33 cellular contexts compared by ENCODE assay signal in genomic region chr9:127693697-127694096, GRCh38. TPM values are rescaled to one million over a fixed set of nuclear protein-coding genes. Genes with fewer than 3 reads are reported as not detected.
"Had no signal": no experiment of that assay in that cellular context is flagged by ENCODE, and none has a peak within 500 bp of the region (broad histone marks: within the 10 kb centered on the region; RNA-seq: fewer than 3 reads in every experiment).

No MANE protein-coding gene starts in this region.

- H3K4me3 ChIP-seq: colonic mucosa, esophagus muscularis mucosa, gastrocnemius medialis, heart right ventricle, hepatocyte had no signal

- H3K27me3 ChIP-seq: colonic mucosa, esophagus muscularis mucosa, foreskin keratinocyte, gastrocnemius medialis, heart right ventricle, hepatocyte had no signal

- H3K27ac ChIP-seq: colonic mucosa, esophagus muscularis mucosa, foreskin keratinocyte, gastrocnemius medialis, heart right ventricle, hepatocyte, WERI-Rb-1 had no signal

- DNase-seq: activated B cell treated with CpG ODN at 0.5 μM for 24 hours; activated CD4-positive, alpha-beta T cell treated with anti-CD3 and anti-CD28 coated beads for 48 hours; activated CD4-positive, alpha-beta T cell treated with anti-CD3 and anti-CD28 coated beads, Interleukin-2, amount 50 U/mL, for 1 hour; activated CD4-positive, alpha-beta T cell treated with anti-CD3 and anti-CD28 coated beads, Interleukin-2, amount 50 U/mL, for 48 hours; activated CD8-positive, alpha-beta memory T cell treated with anti-CD3 and anti-CD28 coated beads, Interleukin-2, amount 10 ng/mL, durations not matched to agents 7 days and 5 days; activated CD8-positive, alpha-beta memory T cell treated with anti-CD3 and anti-CD28 coated beads, Interleukin-2, amount 50 U/mL, for 48 hours; activated CD8-positive, alpha-beta T cell treated with anti-CD3 and anti-CD28 coated beads, Interleukin-2, amount 10 ng/mL, durations not matched to agents 7 days and 5 days; activated gamma-delta T cell; activated naive CD4-positive, alpha-beta T cell; activated naive CD4-positive, alpha-beta T cell treated with anti-CD3 and anti-CD28 coated beads, Interleukin-2, amount 10 ng/mL, durations not matched to agents 7 days and 5 days; activated naive CD8-positive, alpha-beta T cell treated with anti-CD3 and anti-CD28 coated beads, Interleukin-2, amount 10 ng/mL, durations not matched to agents 7 days and 5 days; activated T-cell treated with anti-CD3 and anti-CD28 coated beads for 4 hours; activated T-cell treated with anti-CD3 and anti-CD28 coated beads, Interleukin-2, amount 50 U/mL, for 24 hours; activated T-cell treated with anti-CD3 and anti-CD28 coated beads, Interleukin-2, amount 50 U/mL, for 72 hours; colonic mucosa; effector memory CD4-positive, alpha-beta T cell; endodermal cell; erythroblast; foreskin keratinocyte; gastrocnemius medialis; heart right ventricle; T1000; WERI-Rb-1 had no signal

- H2AFZ ChIP-seq: hepatocyte had no signal

- H3K36me3 ChIP-seq: colonic mucosa, gastrocnemius medialis had no signal

- H3K4me1 Mint-ChIP-seq: activated B cell treated with CpG ODN at 0.5 μM for 24 hours; activated CD8-positive, alpha-beta memory T cell treated with anti-CD3 and anti-CD28 coated beads, Interleukin-2, amount 10 ng/mL, durations not matched to agents 7 days and 5 days; activated naive CD4-positive, alpha-beta T cell treated with anti-CD3 and anti-CD28 coated beads, Interleukin-2, amount 10 ng/mL, durations not matched to agents 7 days and 5 days; activated naive CD8-positive, alpha-beta T cell treated with anti-CD3 and anti-CD28 coated beads, Interleukin-2, amount 10 ng/mL, durations not matched to agents 7 days and 5 days; endodermal cell had no signal

- FAIRE-seq: astrocyte had no signal

- H3K27me3 Mint-ChIP-seq: activated B cell treated with CpG ODN at 0.5 μM for 24 hours; activated CD8-positive, alpha-beta memory T cell treated with anti-CD3 and anti-CD28 coated beads, Interleukin-2, amount 10 ng/mL, durations not matched to agents 7 days and 5 days; activated naive CD4-positive, alpha-beta T cell treated with anti-CD3 and anti-CD28 coated beads, Interleukin-2, amount 10 ng/mL, durations not matched to agents 7 days and 5 days; activated T-cell treated with anti-CD3 and anti-CD28 coated beads, Interleukin-2, amount 50 U/mL, for 24 hours had no signal

- H3K4me1 ChIP-seq: colonic mucosa, foreskin keratinocyte had no signal

- H3K27ac Mint-ChIP-seq: activated B cell treated with CpG ODN at 0.5 μM for 24 hours; activated CD8-positive, alpha-beta memory T cell treated with anti-CD3 and anti-CD28 coated beads, Interleukin-2, amount 10 ng/mL, durations not matched to agents 7 days and 5 days; activated CD8-positive, alpha-beta T cell treated with anti-CD3 and anti-CD28 coated beads, Interleukin-2, amount 10 ng/mL, durations not matched to agents 7 days and 5 days; activated naive CD4-positive, alpha-beta T cell treated with anti-CD3 and anti-CD28 coated beads, Interleukin-2, amount 10 ng/mL, durations not matched to agents 7 days and 5 days; activated naive CD8-positive, alpha-beta T cell treated with anti-CD3 and anti-CD28 coated beads, Interleukin-2, amount 10 ng/mL, durations not matched to agents 7 days and 5 days; activated T-cell treated with anti-CD3 and anti-CD28 coated beads, Interleukin-2, amount 50 U/mL, for 24 hours; activated T-cell treated with anti-CD3 and anti-CD28 coated beads, Interleukin-2, amount 50 U/mL, for 72 hours; endodermal cell; T-helper 1 cell treated with Interleukin-12 subunit alpha and Interleukin-12 subunit beta and Interleukin-4 antibody, amounts not matched to agents 30 μg/mL and 1 μg/mL, for 36 hours; T-helper 2 cell treated with Interferon-gamma antibody and Interleukin-4, amounts not matched to agents 5 μg/mL and 100 μg/mL, for 36 hours had no signal

- H3K9me3 ChIP-seq: colonic mucosa, esophagus muscularis mucosa, gastrocnemius medialis, heart right ventricle had no signal

- H3K4me3 Mint-ChIP-seq: activated B cell treated with CpG ODN at 0.5 μM for 24 hours; activated CD8-positive, alpha-beta memory T cell treated with anti-CD3 and anti-CD28 coated beads, Interleukin-2, amount 10 ng/mL, durations not matched to agents 7 days and 5 days; activated CD8-positive, alpha-beta T cell treated with anti-CD3 and anti-CD28 coated beads, Interleukin-2, amount 10 ng/mL, durations not matched to agents 7 days and 5 days; activated naive CD4-positive, alpha-beta T cell treated with anti-CD3 and anti-CD28 coated beads, Interleukin-2, amount 10 ng/mL, durations not matched to agents 7 days and 5 days; activated naive CD8-positive, alpha-beta T cell treated with anti-CD3 and anti-CD28 coated beads, Interleukin-2, amount 10 ng/mL, durations not matched to agents 7 days and 5 days; activated T-cell treated with anti-CD3 and anti-CD28 coated beads, Interleukin-2, amount 50 U/mL, for 24 hours; activated T-cell treated with anti-CD3 and anti-CD28 coated beads, Interleukin-2, amount 50 U/mL, for 72 hours; endodermal cell; T-helper 1 cell treated with Interleukin-12 subunit alpha and Interleukin-12 subunit beta and Interleukin-4 antibody, amounts not matched to agents 30 μg/mL and 1 μg/mL, for 36 hours; T-helper 2 cell treated with Interferon-gamma antibody and Interleukin-4, amounts not matched to agents 5 μg/mL and 100 μg/mL, for 36 hours had no signal

- H3K79me2 ChIP-seq: hepatocyte had no signal

- H3K9me3 Mint-ChIP-seq: activated B cell treated with CpG ODN at 0.5 μM for 24 hours; activated naive CD4-positive, alpha-beta T cell treated with anti-CD3 and anti-CD28 coated beads, Interleukin-2, amount 10 ng/mL, durations not matched to agents 7 days and 5 days; activated naive CD4-positive, alpha-beta T cell treated with anti-CD3 and anti-CD28 coated beads, Interleukin-2, amount 50 U/mL, for 72 hours; activated naive CD8-positive, alpha-beta T cell treated with anti-CD3 and anti-CD28 coated beads, Interleukin-2, amount 10 ng/mL, durations not matched to agents 7 days and 5 days; activated T-cell treated with anti-CD3 and anti-CD28 coated beads, Interleukin-2, amount 50 U/mL, for 24 hours; activated T-cell treated with anti-CD3 and anti-CD28 coated beads, Interleukin-2, amount 50 U/mL, for 72 hours; endodermal cell; T-helper 1 cell treated with Interleukin-12 subunit alpha and Interleukin-12 subunit beta and Interleukin-4 antibody, amounts not matched to agents 30 μg/mL and 1 μg/mL, for 36 hours; T-helper 2 cell treated with Interferon-gamma antibody and Interleukin-4, amounts not matched to agents 5 μg/mL and 100 μg/mL, for 36 hours had no signal

- H3K36me3 Mint-ChIP-seq: activated naive CD4-positive, alpha-beta T cell treated with anti-CD3 and anti-CD28 coated beads, Interleukin-2, amount 10 ng/mL, durations not matched to agents 7 days and 5 days; activated naive CD4-positive, alpha-beta T cell treated with anti-CD3 and anti-CD28 coated beads, Interleukin-2, amount 50 U/mL, for 72 hours; activated naive CD8-positive, alpha-beta T cell treated with anti-CD3 and anti-CD28 coated beads, Interleukin-2, amount 10 ng/mL, durations not matched to agents 7 days and 5 days had no signal

- H3K4me2 ChIP-seq: hepatocyte had no signal

- ATAC-seq: activated CD4-positive, CD25-positive, alpha-beta regulatory T cell treated with anti-CD3 and anti-CD28 coated beads, Interleukin-2, amount 50 U/mL, for 24 hours; activated CD8-positive, alpha-beta memory T cell treated with anti-CD3 and anti-CD28 coated beads, Interleukin-2, amount 10 ng/mL, durations not matched to agents 7 days and 5 days; activated CD8-positive, alpha-beta T cell treated with anti-CD3 and anti-CD28 coated beads, Interleukin-2, amount 10 ng/mL, durations not matched to agents 7 days and 5 days; activated naive CD4-positive, alpha-beta T cell treated with anti-CD3 and anti-CD28 coated beads, Interleukin-2, amount 50 U/mL, for 72 hours; activated T-cell treated with anti-CD3 and anti-CD28 coated beads, Interleukin-2, amount 50 U/mL, for 72 hours; foreskin keratinocyte; gastrocnemius medialis; heart right ventricle had no signal

RNA-seq across cellular contexts. Expression of gene CFAP157, which starts 13.1 kb away (rescaled TPM):
- total RNA-seq: activated B cell treated with CpG ODN at 0.5 μM for 24 hours; activated CD8-positive, alpha-beta memory T cell treated with anti-CD3 and anti-CD28 coated beads for 36 hours; activated CD8-positive, alpha-beta memory T cell treated with anti-CD3 and anti-CD28 coated beads, Interleukin-2, amount 10 ng/mL, durations not matched to agents 7 days and 5 days; activated naive CD4-positive, alpha-beta T cell treated with anti-CD3 and anti-CD28 coated beads, Interleukin-2, amount 50 U/mL, for 72 hours; activated T-cell treated with anti-CD3 and anti-CD28 coated beads, Interleukin-2, amount 50 U/mL, for 72 hours; chondrocyte; dermis microvascular lymphatic vessel endothelial cell; foreskin keratinocyte; gastrocnemius medialis; hepatocyte had no signal

RNA-seq across cellular contexts. Expression of gene TTC16, which starts 22.2 kb away (rescaled TPM):
- total RNA-seq: activated B cell treated with CpG ODN at 0.5 μM for 24 hours, astrocyte, chondrocyte, dermis microvascular lymphatic vessel endothelial cell, endodermal cell, foreskin keratinocyte, gastrocnemius medialis, hepatocyte had no signal
- polyA plus RNA-seq: foreskin keratinocyte, hepatocyte had no signal
